ENCODE assay signal across 25 cellular contexts in the genomic region with DNA sequence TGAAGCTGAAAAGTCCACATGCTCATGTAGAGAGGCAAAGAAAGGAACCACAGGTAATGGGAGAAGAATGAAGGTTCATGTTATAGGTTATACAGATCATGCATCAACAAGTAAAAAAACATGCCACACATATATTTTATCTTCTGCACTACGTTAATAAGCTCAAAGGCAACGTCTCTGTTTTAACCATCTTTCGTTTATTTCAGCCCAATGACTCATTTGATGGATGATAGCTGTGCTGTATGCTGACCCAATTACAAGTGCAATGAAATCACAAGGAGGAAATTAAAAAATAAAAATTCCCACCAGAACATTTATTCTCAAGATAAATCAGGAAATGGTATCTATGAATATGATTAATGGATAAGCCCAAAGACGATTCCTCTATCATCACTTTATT. TPM values are rescaled to one million over a fixed set of nuclear protein-coding genes. Genes with fewer than 3 reads are reported as not detected.
DNase-seq lines count a peak whose midpoint lies in the region; ATAC-seq and TF ChIP-seq lines count a peak whose summit lies in the region.
"Had no signal": no experiment of that assay in that cellular context is flagged by ENCODE, and none has a peak within 500 bp of the region (broad histone marks: within the 10 kb centered on the region; RNA-seq: fewer than 3 reads in every experiment).

No MANE protein-coding gene starts in this region.

- no peaks in the 10 kb centered on the region for H3F3A ChIP-seq in GM23248 (ENCODE audit: insufficient read depth)

- no peaks in the 10 kb centered on the region for H3K36me3 Mint-ChIP-seq in activated naive CD4-positive, alpha-beta T cell treated with anti-CD3 and anti-CD28 coated beads, Interleukin-2, amount 50 U/mL, for 72 hours
- H3K36me3 Mint-ChIP-seq: CD14-positive monocyte; CD8-positive, alpha-beta memory T cell had no signal

- H3K4me3 ChIP-seq in fibroblast of mammary gland (ENCODE audit: control insufficient read depth, low read depth, low read length) (no peak overlapping the region), GM23248 (no peak overlapping the region)
- H3K4me3 ChIP-seq: A549; BLaER1 treated with 17β-estradiol and CSF1 and Interleukin-3, amounts not matched to agents 10 nM and 100 nM; GM23338 had no signal

- peak; percentile 37 for ATAC-seq in omental fat pad (ENCODE audit: low FRiP score)
- ATAC-seq in activated naive CD4-positive, alpha-beta T cell treated with anti-CD3 and anti-CD28 coated beads, Interleukin-2, amount 50 U/mL, for 72 hours = no peak
- ATAC-seq: A549, GM23338, HCT116 had no signal

- DNase-seq in M059J (ENCODE audit: low read depth) = peak; percentile 27
- peak; percentile 30 for DNase-seq in amniotic epithelial cell (ENCODE audit: low read depth)
- peak; percentile 51 for DNase-seq in fibroblast of mammary gland (ENCODE audit: low read depth)
- DNase-seq in omental fat pad (ENCODE audit: low spot score) = no peak
- DNase-seq in GM23248 = no peak
- no peak for DNase-seq in NCI-H1436 treated with DMSO at 0.1 percent for 48 hours (lab: John Stamatoyannopoulos, UW)
- no peak for DNase-seq in activated naive CD4-positive, alpha-beta T cell treated with anti-CD3 and anti-CD28 coated beads, Interleukin-2, amount 50 U/mL, for 72 hours (ENCODE audit: low spot score in 2 of 2)
- DNase-seq: 8988T; ACHN; AML-193; BE2C; CD4-positive, alpha-beta T cell; CD8-positive, alpha-beta memory T cell; DMS53; DMS79 treated with DMSO at 0.1 percent for 48 hours; GF-D8; H9 had no signal

- H3K79me2 ChIP-seq in GM23248 (ENCODE audit: insufficient read depth) = no peaks in the 10 kb centered on the region

- no peaks in the 10 kb centered on the region for H3K36me3 ChIP-seq in GM23248 (ENCODE audit: low read depth)
- H3K36me3 ChIP-seq: BE2C; BLaER1 treated with 17β-estradiol and CSF1 and Interleukin-3, amounts not matched to agents 10 nM and 100 nM had no signal

- no peaks in the 10 kb centered on the region for H3K27me3 ChIP-seq in GM23248 (replicated peaks; ENCODE audit: insufficient read depth)
- H3K27me3 ChIP-seq: BE2C; BLaER1 treated with 17β-estradiol and CSF1 and Interleukin-3, amounts not matched to agents 10 nM and 100 nM had no signal

- no peaks in the 10 kb centered on the region for H3K9me2 ChIP-seq in GM23248 (ENCODE audit: insufficient read depth)

- H2AFZ ChIP-seq in GM23248 = no peak overlapping the region
- H2AFZ ChIP-seq: GM23338 had no signal

- H3K4me1 ChIP-seq in GM23248 (ENCODE audit: insufficient read depth) = peaks cover 6% of the 10 kb centered on the region

- H3K9me3 Mint-ChIP-seq in activated naive CD4-positive, alpha-beta T cell treated with anti-CD3 and anti-CD28 coated beads, Interleukin-2, amount 50 U/mL, for 72 hours = no peaks in the 10 kb centered on the region
- H3K9me3 Mint-ChIP-seq: CD4-positive, alpha-beta T cell; CD8-positive, alpha-beta memory T cell; GM23338 had no signal

- no peak overlapping the region for H3K4me2 ChIP-seq in GM23248 (ENCODE audit: unreplicated experiment)
- H3K4me2 ChIP-seq: A549; BLaER1 treated with 17β-estradiol and CSF1 and Interleukin-3, amounts not matched to agents 10 nM and 100 nM; GM23338 had no signal

- TF ChIP-seq CTCF in fibroblast of mammary gland (conservative IDR thresholded peaks at IDR 0.05; ENCODE audit: control insufficient read depth, insufficient read depth, low read depth, low read length) (no peak), omental fat pad (IDR thresholded peaks at IDR 0.05) (no peak)

- H3K9me3 ChIP-seq in GM23248 (ENCODE audit: low read depth) = no peaks in the 10 kb centered on the region
- H3K9me3 ChIP-seq: BE2C had no signal

- 22 to 26% methylated on average over 4 of the region's 4 CpGs for WGBS in GM23248 (ENCODE audit: low coverage in 1 of 2, low lambda C conversion rate in 2 of 2, missing lambda C conversion rate in 2 of 2), 2 experiments

- in situ Hi-C loops in GM23248 (cut with MboI) = loop anchor here (10.0 kb wide), 2 partner anchors 524 to 744 kb away; no protein-coding TSS in a partner anchor

- no peak overlapping the region for H3K9ac ChIP-seq in GM23248
- H3K9ac ChIP-seq: BLaER1 treated with 17β-estradiol and CSF1 and Interleukin-3, amounts not matched to agents 10 nM and 100 nM had no signal

- no peaks in the 10 kb centered on the region for H4K20me1 ChIP-seq in GM23248 (ENCODE audit: insufficient read depth)
- H4K20me1 ChIP-seq: BLaER1 treated with 17β-estradiol and CSF1 and Interleukin-3, amounts not matched to agents 10 nM and 100 nM had no signal

- no peak overlapping the region for H3K27ac ChIP-seq in GM23248
- H3K27ac ChIP-seq: A549; BLaER1 treated with 17β-estradiol and CSF1 and Interleukin-3, amounts not matched to agents 10 nM and 100 nM had no signal

- no peak overlapping the region for H3K27ac Mint-ChIP-seq in activated naive CD4-positive, alpha-beta T cell treated with anti-CD3 and anti-CD28 coated beads, Interleukin-2, amount 50 U/mL, for 72 hours
- H3K27ac Mint-ChIP-seq: CD4-positive, alpha-beta T cell; CD8-positive, alpha-beta memory T cell; GM23338; H9 had no signal

RNA-seq across cellular contexts. Expression of gene XCL1, which starts 24.6 kb away (rescaled TPM):
- total RNA-seq in M059J (2014; rRNA removed; shearing (Covaris generic)) = not detected in 2 replicates
- 1 to 10 TPM in 1 of 4 donors, under 1 TPM in 1, not detected in 2; 0.28 to 1.3 TPM for total RNA-seq in omental fat pad
- total RNA-seq in GM23248 (2014; rRNA removed; shearing (Covaris generic)) = not detected in 2 replicates
- not detected in 2 replicates for polyA plus RNA-seq in GM23248 (2016; fragmentation: Nextera tagmentation; extraction: Ambion mirVana)
- total RNA-seq in activated naive CD4-positive, alpha-beta T cell treated with anti-CD3 and anti-CD28 coated beads, Interleukin-2, amount 50 U/mL, for 72 hours = 1 to 10 TPM in 1 of 2 donors, not detected in 1; 5.9 TPM
- total RNA-seq: Daoy, G401, GM23338, H4 had no signal
- polyA plus RNA-seq: A549, CD14-positive monocyte had no signal

RNA-seq across cellular contexts. Expression of gene XCL2, which starts 57.3 kb away (rescaled TPM):
- total RNA-seq in M059J (2014; rRNA removed; shearing (Covaris generic)) = 0.39 TPM in 1 of 2 replicates, not detected in the other
- total RNA-seq in omental fat pad = 1 to 10 TPM in 1 of 4 donors, not detected in 3; 1.6 TPM
- not detected in 2 replicates for total RNA-seq in GM23248 (2014; rRNA removed; shearing (Covaris generic))
- not detected in 2 replicates for polyA plus RNA-seq in GM23248 (2016; fragmentation: Nextera tagmentation; extraction: Ambion mirVana)
- 1 to 10 TPM; 1.5 to 4.9 TPM for total RNA-seq in activated naive CD4-positive, alpha-beta T cell treated with anti-CD3 and anti-CD28 coated beads, Interleukin-2, amount 50 U/mL, for 72 hours
- total RNA-seq: CD4-positive, alpha-beta T cell; Daoy; G401; GM23338; H4; H9 had no signal
- polyA plus RNA-seq: A549, GM23338 had no signal

Comparison
In these comparisons a context has a peak if more than half of its experiments do, and no peak if none do; other contexts are left out.
1. DNase-seq: peak in M059J (single experiment), amniotic epithelial cell (single experiment) and fibroblast of mammary gland (single experiment); none in omental fat pad (single experiment), GM23248 (single experiment), NCI-H1436 treated with DMSO at 0.1 percent for 48 hours (single experiment) and activated naive CD4-positive, alpha-beta T cell treated with anti-CD3 and anti-CD28 coated beads, Interleukin-2, amount 50 U/mL, for 72 hours (0 of 2).